ENCODE assay signal across 1 cellular context in the genomic region with DNA sequence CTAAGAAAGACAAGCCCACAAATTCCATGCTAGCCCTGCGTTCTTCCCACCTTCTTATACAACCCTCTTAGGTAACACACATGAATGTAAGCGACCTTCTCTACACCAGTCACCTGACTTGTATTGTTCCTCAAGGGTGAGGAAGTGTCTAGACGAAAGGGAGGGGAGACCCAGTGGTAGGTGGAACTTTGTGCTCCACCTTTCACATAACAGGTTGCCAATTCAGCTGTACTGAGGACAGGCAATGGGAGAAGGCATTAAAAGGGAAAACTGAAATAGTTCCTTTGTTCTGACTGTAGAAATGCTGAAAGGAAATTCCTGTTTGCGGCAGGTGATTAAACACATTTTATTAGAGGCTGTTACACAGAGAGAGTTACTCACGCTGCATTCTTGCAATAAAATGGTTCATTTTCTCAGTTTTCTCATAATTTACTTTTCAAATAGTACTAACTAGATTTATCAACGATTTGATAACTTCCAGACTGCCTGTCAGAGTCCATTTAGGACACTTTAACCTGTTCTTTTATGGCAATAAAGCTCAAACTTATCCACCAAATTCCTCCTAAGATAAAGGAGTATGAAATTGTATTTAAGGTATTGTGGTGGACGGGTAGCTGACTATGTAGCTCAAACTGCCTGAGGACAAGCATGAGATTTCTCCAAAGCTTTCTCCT.
TF ChIP-seq lines count a peak whose summit lies in the region.

No MANE protein-coding gene starts in this region.

TF ChIP-seq in H1, 55 proteins besides CTCF, POLR2A, EP300 and RAD21:
- no peak for TF ChIP-seq GABPA (IDR thresholded peaks at IDR 0.05; ENCODE audit: borderline replicate concordance, insufficient read depth, low read length)
- TF ChIP-seq TBP (IDR thresholded peaks at IDR 0.05; ENCODE audit: low read depth, low read length) = no peak
- no peak for TF ChIP-seq CBX8 (IDR thresholded peaks at IDR 0.05; ENCODE audit: borderline replicate concordance, low read depth, low read length)
- no peak for TF ChIP-seq SAP30 (IDR thresholded peaks at IDR 0.05; ENCODE audit: insufficient read depth, insufficient replicate concordance, low read length)
- no peak for TF ChIP-seq EGR1 (IDR thresholded peaks at IDR 0.05; ENCODE audit: borderline replicate concordance, low read depth, low read length)
- TF ChIP-seq ASH2L (IDR thresholded peaks at IDR 0.05; ENCODE audit: low read length) = no peak
- no peak for TF ChIP-seq SIRT6 (IDR thresholded peaks at IDR 0.05; ENCODE audit: low read length)
- no peak for TF ChIP-seq BACH1 (IDR thresholded peaks at IDR 0.05; ENCODE audit: low read length)
- no peak for TF ChIP-seq JUND (IDR thresholded peaks at IDR 0.05; ENCODE audit: low read length)
- no peak for TF ChIP-seq SP2 (IDR thresholded peaks at IDR 0.05; ENCODE audit: low read length)
- TF ChIP-seq SIX5 (IDR thresholded peaks at IDR 0.05; ENCODE audit: low read depth, low read length) = no peak
- TF ChIP-seq BRCA1 (IDR thresholded peaks at IDR 0.05; ENCODE audit: low read depth, low read length) = no peak
